Comparison of ENCODE assay signal across 21 cellular contexts in genomic region chr10:65910209-65910608, GRCh38.
DNase-seq lines count a peak whose midpoint lies in the region; ATAC-seq and TF ChIP-seq lines count a peak whose summit lies in the region.
"Had no signal": no experiment of that assay in that cellular context is flagged by ENCODE, and none has a peak within 500 bp of the region (broad histone marks: within the 10 kb centered on the region; RNA-seq: fewer than 3 reads in every experiment).

No MANE protein-coding gene starts in this region.

- H3K27ac ChIP-seq in BLaER1 treated with 17β-estradiol and CSF1 and Interleukin-3, amounts not matched to agents 10 nM and 100 nM = no peak overlapping the region
- H3K27ac ChIP-seq in PC-9 = no peak overlapping the region
- H3K27ac ChIP-seq in left lung = no peak overlapping the region
- H3K27ac ChIP-seq in smooth muscle cell (ENCODE audit: low read depth) = no peak overlapping the region
- H3K27ac ChIP-seq: A549, C4-2B had no signal

- no TSS peak for BruUV-seq in PC-9 (replicated peaks; lab: Mats Ljungman, UMichigan)

- peak overlapping the region in 7 of 11 experiments; percentile 4 to 75 (median 63); a peak in 9 of 22 replicates for H3K4me2 ChIP-seq in BLaER1 treated with 17β-estradiol and CSF1 and Interleukin-3, amounts not matched to agents 10 nM and 100 nM
- 0 out of 2 replicates have a peak overlapping the region, but pooled peaks have one; percentile 6 for H3K4me2 ChIP-seq in PC-9
- H3K4me2 ChIP-seq in smooth muscle cell = no peak overlapping the region
- H3K4me2 ChIP-seq: A549 had no signal

- no peaks in the 10 kb centered on the region for H3F3A ChIP-seq in PC-9 (ENCODE audit: insufficient read depth, low read depth)
- H3F3A ChIP-seq in smooth muscle cell (ENCODE audit: low read depth) = no peaks in the 10 kb centered on the region

- H3K36me3 ChIP-seq in BLaER1 treated with 17β-estradiol and CSF1 and Interleukin-3, amounts not matched to agents 10 nM and 100 nM = no peaks in the 10 kb centered on the region
- H3K36me3 ChIP-seq in PC-9 (ENCODE audit: low read depth) = no peaks in the 10 kb centered on the region
- H3K36me3 ChIP-seq in left lung = no peaks in the 10 kb centered on the region
- H3K36me3 ChIP-seq in smooth muscle cell (ENCODE audit: low read depth) = no peaks in the 10 kb centered on the region
- H3K36me3 ChIP-seq: BE2C, HAP-1 had no signal

- TF ChIP-seq CTCF in PC-9 (conservative IDR thresholded peaks at IDR 0.05) (no peak), left lung (IDR thresholded peaks at IDR 0.05) (no peak), progenitor cell of endocrine pancreas (IDR thresholded peaks at IDR 0.05; ENCODE audit: unreplicated experiment) (no peak), smooth muscle cell (IDR thresholded peaks at IDR 0.05; ENCODE audit: borderline replicate concordance, insufficient read depth, poor library complexity, severe bottlenecking) (no peak)

- POLR2A ChIA-PET in PC-9 (lab: Charles Lee; ENCODE audit: unreplicated experiment) = no interaction called here

- H3K9ac ChIP-seq in BLaER1 treated with 17β-estradiol and CSF1 and Interleukin-3, amounts not matched to agents 10 nM and 100 nM = no peak overlapping the region
- no peak overlapping the region for H3K9ac ChIP-seq in smooth muscle cell (ENCODE audit: low read depth)

- peak; percentile 82 for ATAC-seq in left lung
- no peak for ATAC-seq in stimulated activated naive CD8-positive, alpha-beta T cell treated with anti-CD3 and anti-CD28 coated beads, Interleukin-15, Interleukin-2, amounts not matched to agents 100 U/mL and 50 U/mL, for 24 hours
- ATAC-seq: A549 had no signal

- no peaks in the 10 kb centered on the region for H3K36me3 Mint-ChIP-seq in progenitor cell of endocrine pancreas (ENCODE audit: insufficient read depth)

- H3K4me1 ChIP-seq in BLaER1 treated with 17β-estradiol and CSF1 and Interleukin-3, amounts not matched to agents 10 nM and 100 nM = peaks cover 14 to 48% (median 36%) of the 10 kb centered on the region in 10 experiments
- 0 out of 2 replicates have a peak, but pooled peaks cover 7% of the 10 kb centered on the region for H3K4me1 ChIP-seq in PC-9 (replicated peaks; ENCODE audit: insufficient read depth)
- no peaks in the 10 kb centered on the region for H3K4me1 ChIP-seq in left lung
- no peaks in the 10 kb centered on the region for H3K4me1 ChIP-seq in smooth muscle cell (ENCODE audit: low read depth)
- H3K4me1 ChIP-seq: A549, HAP-1 had no signal

- H3K4me3 ChIP-seq in BLaER1 treated with 17β-estradiol and CSF1 and Interleukin-3, amounts not matched to agents 10 nM and 100 nM = no peak overlapping the region
- H3K4me3 ChIP-seq in PC-9 (no peak overlapping the region), left lung (no peak overlapping the region), smooth muscle cell (no peak overlapping the region)
- H3K4me3 ChIP-seq: A549, HAP-1 had no signal

- H4K20me1 ChIP-seq in BLaER1 treated with 17β-estradiol and CSF1 and Interleukin-3, amounts not matched to agents 10 nM and 100 nM = no peaks in the 10 kb centered on the region
- no peaks in the 10 kb centered on the region for H4K20me1 ChIP-seq in PC-9 (ENCODE audit: insufficient read depth)
- no peaks in the 10 kb centered on the region for H4K20me1 ChIP-seq in smooth muscle cell (ENCODE audit: low read depth)

- H3K9me3 Mint-ChIP-seq in progenitor cell of endocrine pancreas (ENCODE audit: low read depth) = peaks cover 3% of the 10 kb centered on the region

- H2AFZ ChIP-seq in PC-9 (no peak overlapping the region), smooth muscle cell (ENCODE audit: low read depth) (no peak overlapping the region)

- H3K4me3 Mint-ChIP-seq in progenitor cell of endocrine pancreas (ENCODE audit: low read depth) = no peak overlapping the region
- H3K4me3 Mint-ChIP-seq: CD4-positive, alpha-beta T cell; HFFc6 had no signal

- H3K9me2 ChIP-seq in PC-9 (ENCODE audit: insufficient read depth) = no peaks in the 10 kb centered on the region

- H3K27ac Mint-ChIP-seq in progenitor cell of endocrine pancreas = peak overlapping the region; percentile 30
- H3K27ac Mint-ChIP-seq: CD4-positive, alpha-beta T cell; HFFc6 had no signal

- 85% methylated on average over 4 of the region's 4 CpGs for WGBS in smooth muscle cell (ENCODE audit: low lambda C conversion rate)

- H3K9me3 ChIP-seq in BLaER1 treated with 17β-estradiol and CSF1 and Interleukin-3, amounts not matched to agents 10 nM and 100 nM (replicated peaks in 1 of 11) = no peaks in the 10 kb centered on the region
- H3K9me3 ChIP-seq in PC-9 (ENCODE audit: insufficient read depth, low read depth) (no peaks in the 10 kb centered on the region), left lung (no peaks in the 10 kb centered on the region), smooth muscle cell (replicated peaks; ENCODE audit: low read depth) (no peaks in the 10 kb centered on the region)
- H3K9me3 ChIP-seq: A549, BE2C, HAP-1 had no signal

- peaks cover 37% of the 10 kb centered on the region for H3K4me1 Mint-ChIP-seq in progenitor cell of endocrine pancreas (ENCODE audit: low read depth)

- no peaks in the 10 kb centered on the region for H3K79me2 ChIP-seq in PC-9 (ENCODE audit: low read depth)
- H3K79me2 ChIP-seq in smooth muscle cell (ENCODE audit: low read depth) = no peaks in the 10 kb centered on the region

- intact Hi-C loops in PC-9 (cut with micrococcal nuclease; ENCODE audit: unreplicated experiment) = no loop called here
- intact Hi-C loops in left lung (cut with DNase I) = no loop called here

- no peaks in the 10 kb centered on the region for H3K27me3 ChIP-seq in BLaER1 treated with 17β-estradiol and CSF1 and Interleukin-3, amounts not matched to agents 10 nM and 100 nM
- H3K27me3 ChIP-seq in PC-9 (ENCODE audit: insufficient read depth, low read depth) = no peaks in the 10 kb centered on the region
- H3K27me3 ChIP-seq in left lung = no peaks in the 10 kb centered on the region
- no peaks in the 10 kb centered on the region for H3K27me3 ChIP-seq in smooth muscle cell (ENCODE audit: low read depth)
- H3K27me3 ChIP-seq: BE2C had no signal

- DNase-seq in PC-9 (no peak), left lung (no peak), progenitor cell of endocrine pancreas (ENCODE audit: low spot score, unreplicated experiment) (no peak), smooth muscle cell (lab: John Stamatoyannopoulos, UW; ENCODE audit: unreplicated experiment) (no peak)
- DNase-seq in activated CD4-positive, alpha-beta T cell treated with anti-CD3 and anti-CD28 coated beads, Interleukin-2, amount 50 U/mL, for 4 hours = no peak
- DNase-seq in stimulated activated naive CD8-positive, alpha-beta T cell treated with anti-CD3 and anti-CD28 coated beads, Interleukin-15, Interleukin-2, amounts not matched to agents 100 U/mL and 50 U/mL, for 24 hours = no peak
- DNase-seq: 8988T; ACHN; AML-193; Calu3; CD4-positive, alpha-beta T cell; COR-L47; DMS53; DND-41; GOT3; HFFc6 had no signal

- no peaks in the 10 kb centered on the region for H3K27me3 Mint-ChIP-seq in progenitor cell of endocrine pancreas
- H3K27me3 Mint-ChIP-seq: CD4-positive, alpha-beta T cell had no signal

- CTCF ChIA-PET in PC-9 (lab: Charles Lee) = no interaction called here
